Comparison of ENCODE assay signal across 13 cellular contexts in the genomic region with DNA sequence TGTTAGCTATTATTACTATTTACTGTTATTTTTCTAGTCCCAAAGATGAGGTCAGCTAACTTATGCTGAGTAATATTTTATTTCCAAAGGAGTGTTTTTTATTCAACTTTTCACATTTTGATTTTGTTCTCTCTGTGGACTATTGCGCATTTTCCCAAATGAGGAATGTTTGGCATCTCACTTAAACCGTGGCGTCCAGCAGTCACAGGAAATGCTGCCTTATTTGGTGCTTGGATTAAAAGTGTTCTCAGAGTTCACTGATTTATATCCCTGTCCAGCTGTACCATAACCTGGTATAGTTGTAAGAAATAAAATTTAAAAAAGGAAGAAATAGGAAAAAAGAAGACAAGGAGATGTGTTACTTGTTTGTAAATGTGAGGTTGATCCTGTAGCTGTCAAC.
DNase-seq lines count a peak whose midpoint lies in the region; ATAC-seq, FAIRE-seq and TF ChIP-seq lines count a peak whose summit lies in the region.
"Had no signal": no experiment of that assay in that cellular context is flagged by ENCODE, and none has a peak within 500 bp of the region (broad histone marks: within the 10 kb centered on the region; RNA-seq: fewer than 3 reads in every experiment).

No MANE protein-coding gene starts in this region.

- DNase-seq in chondrocyte (ENCODE audit: low spot score), result no peak
- DNase-seq in kidney, result no peak
- peak in 1 of 2 donors; percentile 39 for DNase-seq in uterus
- no peak for DNase-seq in effector CD4-positive, alpha-beta T cell
- DNase-seq in UCSD-AML1 (lab: John Stamatoyannopoulos, UW; ENCODE audit: unreplicated experiment), result no peak
- DNase-seq: activated naive CD4-positive, alpha-beta T cell treated with anti-CD3 and anti-CD28 coated beads, Interleukin-2, amount 10 ng/mL, durations not matched to agents 7 days and 5 days; esophagus squamous epithelium; mucosa of descending colon; NCI-H2171 treated with DMSO at 0.1 percent for 48 hours had no signal

- ATAC-seq in SK-N-SH treated with all-trans-retinoic acid at 6 μM for 48 hours, result no peak
- ATAC-seq: mucosa of descending colon, WTC11 had no signal

- peaks cover 24% of the 10 kb centered on the region for H3K4me1 ChIP-seq in HEK293 (ENCODE audit: control insufficient read depth, insufficient read depth, low read length)
- peaks cover 0 to 8% of the 10 kb centered on the region in 2 donors for H3K4me1 ChIP-seq in kidney (ENCODE audit: control insufficient read depth in 1 of 2, insufficient read depth in 1 of 2, low read depth in 1 of 2, low read length in 2 of 2)
- H3K4me1 ChIP-seq in uterus, result no peaks in the 10 kb centered on the region

- H3K27ac ChIP-seq in HEK293 (ENCODE audit: extremely low read depth, low read depth, low read length) (no peak overlapping the region), kidney (ENCODE audit: low read depth in 2 of 2, low read length in 2 of 2) (peak overlapping the region; percentile 68 to 80), uterus (peak overlapping the region; percentile 73 to 81)

- H3K36me3 ChIP-seq in HEK293 (ENCODE audit: control insufficient read depth in 2 of 2, insufficient read depth in 1 of 2, low read length in 2 of 2), result no peaks in the 10 kb centered on the region
- H3K36me3 ChIP-seq in kidney (ENCODE audit: control insufficient read depth in 1 of 2, insufficient read depth in 2 of 2, low read length in 2 of 2), result no peaks in the 10 kb centered on the region
- no peaks in the 10 kb centered on the region for H3K36me3 ChIP-seq in uterus
- H3K36me3 ChIP-seq: esophagus squamous epithelium had no signal

- peak overlapping the region; percentile 86 for H3K27ac Mint-ChIP-seq in chondrocyte (ENCODE audit: unreplicated experiment)
- H3K27ac Mint-ChIP-seq: activated naive CD4-positive, alpha-beta T cell treated with anti-CD3 and anti-CD28 coated beads, Interleukin-2, amount 10 ng/mL, durations not matched to agents 7 days and 5 days had no signal

- no peaks in the 10 kb centered on the region for H3K36me3 Mint-ChIP-seq in chondrocyte (ENCODE audit: low read depth)
- H3K36me3 Mint-ChIP-seq: activated naive CD4-positive, alpha-beta T cell treated with anti-CD3 and anti-CD28 coated beads, Interleukin-2, amount 10 ng/mL, durations not matched to agents 7 days and 5 days; WTC11 had no signal

- no peaks in the 10 kb centered on the region for H3K9me3 Mint-ChIP-seq in chondrocyte (ENCODE audit: low read depth)
- H3K9me3 Mint-ChIP-seq: activated naive CD4-positive, alpha-beta T cell treated with anti-CD3 and anti-CD28 coated beads, Interleukin-2, amount 10 ng/mL, durations not matched to agents 7 days and 5 days; WTC11 had no signal

- H3K4me3 Mint-ChIP-seq in chondrocyte (ENCODE audit: unreplicated experiment), result no peak overlapping the region
- H3K4me3 Mint-ChIP-seq: activated naive CD4-positive, alpha-beta T cell treated with anti-CD3 and anti-CD28 coated beads, Interleukin-2, amount 10 ng/mL, durations not matched to agents 7 days and 5 days; WTC11 had no signal

- no peaks in the 10 kb centered on the region for H3K27me3 Mint-ChIP-seq in chondrocyte (ENCODE audit: low read depth)

- no peaks in the 10 kb centered on the region for H3K27me3 ChIP-seq in uterus
- H3K27me3 ChIP-seq: esophagus squamous epithelium had no signal

- POLR2A ChIA-PET in HEK293 (lab: Yijun Ruan, JAX), result interaction anchor here (0.5 kb wide), 1 partner anchor 64 kb away, joined by 3 read pairs; no protein-coding TSS in a partner anchor

- CTCF ChIA-PET in HEK293 (lab: Yijun Ruan, JAX), result interaction anchor here (0.7 to 1.1 kb wide), 2 partner anchors 42 to 290 kb away, joined by 3 to 4 read pairs; no protein-coding TSS in a partner anchor

- no peak for TF ChIP-seq POLR2A in uterus (IDR thresholded peaks at IDR 0.05)

- H3K4me3 ChIP-seq in HEK293 (ENCODE audit: low read depth, low read length), result no peak overlapping the region
- no peak overlapping the region for H3K4me3 ChIP-seq in kidney (ENCODE audit: low read length in 2 of 2)
- no peak overlapping the region for H3K4me3 ChIP-seq in uterus
- H3K4me3 ChIP-seq: esophagus squamous epithelium, mucosa of descending colon had no signal

- H3K9ac ChIP-seq in kidney (ENCODE audit: low read length in 2 of 2), result no peak overlapping the region

- peaks cover 45% of the 10 kb centered on the region for H3K4me1 Mint-ChIP-seq in chondrocyte (ENCODE audit: low read depth)
- H3K4me1 Mint-ChIP-seq: activated naive CD4-positive, alpha-beta T cell treated with anti-CD3 and anti-CD28 coated beads, Interleukin-2, amount 10 ng/mL, durations not matched to agents 7 days and 5 days had no signal

- intact Hi-C loops in kidney (cut with DNase I), result no loop called here
- intact Hi-C loops in uterus (cut with DNase I; ENCODE audit: low total_unique reads), result no loop called here

- no peak for TF ChIP-seq CTCF in HEK293 (tag by site-specific recombination; IDR thresholded peaks at IDR 0.05)
- TF ChIP-seq CTCF in chondrocyte (IDR thresholded peaks at IDR 0.05), result no peak
- TF ChIP-seq CTCF in kidney (IDR thresholded peaks at IDR 0.05; ENCODE audit: borderline replicate concordance, extremely low read depth, insufficient read depth), result no peak
- no peak for TF ChIP-seq CTCF in uterus (IDR thresholded peaks at IDR 0.05)

- H3K9me3 ChIP-seq in HEK293 (ENCODE audit: control insufficient read depth, insufficient read depth, low read depth, low read length) (no peaks in the 10 kb centered on the region), kidney (ENCODE audit: control insufficient read depth in 1 of 2, low read length in 2 of 2) (no peaks in the 10 kb centered on the region), uterus (no peaks in the 10 kb centered on the region)
- H3K9me3 ChIP-seq: esophagus squamous epithelium, mucosa of descending colon had no signal

- no peak for FAIRE-seq in kidney (lab: Jason Lieb, UNC)
- FAIRE-seq: D721Med had no signal

TF ChIP-seq in HEK293, 187 proteins besides CTCF, POLR2A, EP300 and RAD21:
- TF ChIP-seq ZNF561 (tag by site-specific recombination; IDR thresholded peaks at IDR 0.05; ENCODE audit: borderline replicate concordance) (no peak), ZNF664 (tag by site-specific recombination; IDR thresholded peaks at IDR 0.05) (peak; percentile 30; the same call in 1 of the 2 replicates), YY2 (tag by site-specific recombination; IDR thresholded peaks at IDR 0.05) (no peak), IKZF3 (tag by site-specific recombination; IDR thresholded peaks at IDR 0.05) (no peak)
- TF ChIP-seq, protein P1, sequence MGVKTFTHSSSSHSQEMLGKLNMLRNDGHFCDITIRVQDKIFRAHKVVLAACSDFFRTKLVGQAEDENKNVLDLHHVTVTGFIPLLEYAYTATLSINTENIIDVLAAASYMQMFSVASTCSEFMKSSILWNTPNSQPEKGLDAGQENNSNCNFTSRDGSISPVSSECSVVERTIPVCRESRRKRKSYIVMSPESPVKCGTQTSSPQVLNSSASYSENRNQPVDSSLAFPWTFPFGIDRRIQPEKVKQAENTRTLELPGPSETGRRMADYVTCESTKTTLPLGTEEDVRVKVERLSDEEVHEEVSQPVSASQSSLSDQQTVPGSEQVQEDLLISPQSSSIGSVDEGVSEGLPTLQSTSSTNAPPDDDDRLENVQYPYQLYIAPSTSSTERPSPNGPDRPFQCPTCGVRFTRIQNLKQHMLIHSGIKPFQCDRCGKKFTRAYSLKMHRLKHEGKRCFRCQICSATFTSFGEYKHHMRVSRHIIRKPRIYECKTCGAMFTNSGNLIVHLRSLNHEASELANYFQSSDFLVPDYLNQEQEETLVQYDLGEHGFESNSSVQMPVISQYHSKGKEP (tag by site-specific recombination; IDR thresholded peaks at IDR 0.05), result no peak

TF ChIP-seq in SK-N-SH treated with all-trans-retinoic acid at 6 μM for 48 hours, 23 proteins besides CTCF, POLR2A, EP300 and RAD21 (continues in another document):
- TF ChIP-seq ESRRG (CRISPR knock-in tag; IDR thresholded peaks at IDR 0.05) (no peak), ZNF70 (CRISPR knock-in tag; IDR thresholded peaks at IDR 0.05) (no peak), SNAI2 (CRISPR knock-in tag; IDR thresholded peaks at IDR 0.05) (no peak), CSDC2 (CRISPR knock-in tag; IDR thresholded peaks at IDR 0.05) (no peak), ZC3H10 (CRISPR knock-in tag; IDR thresholded peaks at IDR 0.05) (no peak), BACH2 (CRISPR knock-in tag; IDR thresholded peaks at IDR 0.05; ENCODE audit: borderline replicate concordance) (no peak), ZNF8 (CRISPR knock-in tag; IDR thresholded peaks at IDR 0.05) (no peak), OSR1 (CRISPR knock-in tag; IDR thresholded peaks at IDR 0.05) (no peak), TCF4 (CRISPR knock-in tag; IDR thresholded peaks at IDR 0.05; ENCODE audit: borderline replicate concordance) (no peak)
- TF ChIP-seq, protein P2, sequence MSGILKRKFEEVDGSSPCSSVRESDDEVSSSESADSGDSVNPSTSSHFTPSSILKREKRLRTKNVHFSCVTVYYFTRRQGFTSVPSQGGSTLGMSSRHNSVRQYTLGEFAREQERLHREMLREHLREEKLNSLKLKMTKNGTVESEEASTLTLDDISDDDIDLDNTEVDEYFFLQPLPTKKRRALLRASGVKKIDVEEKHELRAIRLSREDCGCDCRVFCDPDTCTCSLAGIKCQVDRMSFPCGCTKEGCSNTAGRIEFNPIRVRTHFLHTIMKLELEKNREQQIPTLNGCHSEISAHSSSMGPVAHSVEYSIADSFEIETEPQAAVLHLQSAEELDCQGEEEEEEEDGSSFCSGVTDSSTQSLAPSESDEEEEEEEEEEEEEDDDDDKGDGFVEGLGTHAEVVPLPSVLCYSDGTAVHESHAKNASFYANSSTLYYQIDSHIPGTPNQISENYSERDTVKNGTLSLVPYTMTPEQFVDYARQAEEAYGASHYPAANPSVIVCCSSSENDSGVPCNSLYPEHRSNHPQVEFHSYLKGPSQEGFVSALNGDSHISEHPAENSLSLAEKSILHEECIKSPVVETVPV (CRISPR knock-in tag; IDR thresholded peaks at IDR 0.05), result no peak
- TF ChIP-seq, protein P3, sequence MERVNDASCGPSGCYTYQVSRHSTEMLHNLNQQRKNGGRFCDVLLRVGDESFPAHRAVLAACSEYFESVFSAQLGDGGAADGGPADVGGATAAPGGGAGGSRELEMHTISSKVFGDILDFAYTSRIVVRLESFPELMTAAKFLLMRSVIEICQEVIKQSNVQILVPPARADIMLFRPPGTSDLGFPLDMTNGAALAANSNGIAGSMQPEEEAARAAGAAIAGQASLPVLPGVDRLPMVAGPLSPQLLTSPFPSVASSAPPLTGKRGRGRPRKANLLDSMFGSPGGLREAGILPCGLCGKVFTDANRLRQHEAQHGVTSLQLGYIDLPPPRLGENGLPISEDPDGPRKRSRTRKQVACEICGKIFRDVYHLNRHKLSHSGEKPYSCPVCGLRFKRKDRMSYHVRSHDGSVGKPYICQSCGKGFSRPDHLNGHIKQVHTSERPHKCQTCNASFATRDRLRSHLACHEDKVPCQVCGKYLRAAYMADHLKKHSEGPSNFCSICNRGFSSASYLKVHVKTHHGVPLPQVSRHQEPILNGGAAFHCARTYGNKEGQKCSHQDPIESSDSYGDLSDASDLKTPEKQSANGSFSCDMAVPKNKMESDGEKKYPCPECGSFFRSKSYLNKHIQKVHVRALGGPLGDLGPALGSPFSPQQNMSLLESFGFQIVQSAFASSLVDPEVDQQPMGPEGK (CRISPR knock-in tag; IDR thresholded peaks at IDR 0.05; ENCODE audit: borderline replicate concordance), result no peak
